24 cellular contexts compared by ENCODE assay signal in genomic region chr13:109575821-109576220, GRCh38.
"Had no signal": no experiment of that assay in that cellular context is flagged by ENCODE, and none has a peak within 500 bp of the region (broad histone marks: within the 10 kb centered on the region; RNA-seq: fewer than 3 reads in every experiment).

No MANE protein-coding gene starts in this region.

- H3K36me3 ChIP-seq: right atrium auricular region, tibial nerve had no signal

- DNase-seq: activated CD4-positive, alpha-beta T cell treated with anti-CD3 and anti-CD28 coated beads, Interleukin-2, amount 10 ng/mL, durations not matched to agents 7 days and 5 days; activated CD4-positive, CD25-positive, alpha-beta regulatory T cell treated with anti-CD3 and anti-CD28 coated beads, Interleukin-2, amount 50 U/mL, for 72 hours; activated CD8-positive, alpha-beta T cell treated with anti-CD3 and anti-CD28 coated beads for 36 hours; activated gamma-delta T cell treated with Interleukin-2 at 50 U/mL for 16 hours; activated naive CD4-positive, alpha-beta T cell treated with anti-CD3 and anti-CD28 coated beads, Interleukin-2, amount 50 U/mL, for 16 hours; activated T-cell treated with anti-CD3 and anti-CD28 coated beads, Interleukin-2, amount 50 U/mL, for 4 hours; amygdala; caudate nucleus; endodermal cell; foreskin fibroblast; head of caudate nucleus; hypothalamus; immature natural killer cell; kidney; naive thymus-derived CD8-positive, alpha-beta T cell; nucleus accumbens; stimulated activated CD4-positive, alpha-beta T cell treated with anti-CD3 and anti-CD28 coated beads, Interleukin-1b, Interleukin-23, amount 100 ng/mL, for 48 hours; stimulated activated naive B cell treated with anti-CD40 and anti-IgM and Interleukin-4, amounts not matched to agents 10 μg/mL and 1 μg/mL and 100 μg/mL, for 72 hours; T-helper 17 cell; T1000 had no signal

- H3K27ac ChIP-seq: parathyroid adenoma, right atrium auricular region, tibial nerve had no signal

- H3K4me3 ChIP-seq: right atrium auricular region, smooth muscle cell, tibial nerve had no signal

- H3K9ac ChIP-seq: parathyroid adenoma had no signal

- H3K4me1 ChIP-seq: parathyroid adenoma, right atrium auricular region, tibial nerve had no signal

- H3K9me3 ChIP-seq: right atrium auricular region, tibial nerve had no signal

- H3K27me3 ChIP-seq: right atrium auricular region, tibial nerve had no signal
